Comparison of ENCODE assay signal across 39 cellular contexts in the genomic region with DNA sequence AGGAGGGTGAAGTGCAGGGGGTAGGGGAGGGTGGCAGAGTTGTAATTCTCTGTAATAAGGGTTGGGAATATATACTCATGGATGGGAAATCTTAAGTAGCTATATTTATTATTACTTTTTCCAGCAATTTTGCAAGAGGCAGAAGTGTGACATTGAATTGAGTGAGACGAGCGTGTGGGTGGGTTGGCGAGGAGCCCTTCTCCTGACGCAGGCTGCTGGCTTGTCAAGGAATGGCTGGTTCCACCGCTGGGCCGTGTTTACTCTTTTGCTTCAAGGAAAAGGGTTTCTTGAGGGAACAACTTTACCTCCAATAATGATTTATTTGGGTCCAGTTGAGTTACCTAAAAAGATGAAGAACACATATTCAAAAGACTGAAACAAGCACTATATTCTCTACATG. TPM values are rescaled to one million over a fixed set of nuclear protein-coding genes. Genes with fewer than 3 reads are reported as not detected.
"Had no signal": no experiment of that assay in that cellular context is flagged by ENCODE, and none has a peak within 500 bp of the region (broad histone marks: within the 10 kb centered on the region; RNA-seq: fewer than 3 reads in every experiment).

No MANE protein-coding gene starts in this region.

- H3K4me3 Mint-ChIP-seq: activated naive CD4-positive, alpha-beta T cell treated with anti-CD3 and anti-CD28 coated beads for 36 hours; activated naive CD4-positive, alpha-beta T cell treated with anti-CD3 and anti-CD28 coated beads, Interleukin-2, amount 10 ng/mL, durations not matched to agents 7 days and 5 days; activated naive CD4-positive, alpha-beta T cell treated with anti-CD3 and anti-CD28 coated beads, Interleukin-2, amount 50 U/mL, for 24 hours; activated naive CD8-positive, alpha-beta T cell; activated naive CD8-positive, alpha-beta T cell treated with anti-CD3 and anti-CD28 coated beads for 36 hours; activated naive CD8-positive, alpha-beta T cell treated with anti-CD3 and anti-CD28 coated beads, Interleukin-2, amount 10 ng/mL, durations not matched to agents 7 days and 5 days; activated naive CD8-positive, alpha-beta T cell treated with anti-CD3 and anti-CD28 coated beads, Interleukin-2, amount 50 U/mL, for 24 hours; activated T-cell treated with anti-CD3 and anti-CD28 coated beads, Interleukin-2, amount 50 U/mL, for 24 hours; activated T-cell treated with anti-CD3 and anti-CD28 coated beads, Interleukin-2, amount 50 U/mL, for 4 hours; activated T-cell treated with anti-CD3 and anti-CD28 coated beads, Interleukin-2, amount 50 U/mL, for 72 hours; activated T-helper 1 cell treated with anti-CD3 and anti-CD28 coated beads, Interleukin-12 subunit alpha, Interleukin-12 subunit beta, Interleukin-2, Interleukin-4 antibody, amounts not matched to agents 30 ng/mL and 10 ng/mL and 1 ng/mL, durations not matched to agents 14 hours and 24 hours and 36 hours; activated T-helper 17 cell treated with anti-CD3 and anti-CD28 coated beads, Interleukin-2, amount 50 U/mL, for 72 hours; brain; central memory CD8-positive, alpha-beta T cell had no signal

- H3K4me1 ChIP-seq: adrenal gland, ascending aorta, body of pancreas, breast epithelium had no signal

- H3K36me3 ChIP-seq: adrenal gland, brain microvascular endothelial cell, breast epithelium had no signal

- FAIRE-seq: astrocyte, bronchial epithelial cell had no signal

- H3K4me1 Mint-ChIP-seq: activated naive CD4-positive, alpha-beta T cell treated with anti-CD3 and anti-CD28 coated beads, Interleukin-2, amount 10 ng/mL, durations not matched to agents 7 days and 5 days; activated naive CD4-positive, alpha-beta T cell treated with anti-CD3 and anti-CD28 coated beads, Interleukin-2, amount 50 U/mL, for 24 hours; activated naive CD8-positive, alpha-beta T cell treated with anti-CD3 and anti-CD28 coated beads for 36 hours; activated naive CD8-positive, alpha-beta T cell treated with anti-CD3 and anti-CD28 coated beads, Interleukin-2, amount 50 U/mL, for 24 hours; activated T-helper 17 cell treated with anti-CD3 and anti-CD28 coated beads, Interleukin-2, amount 50 U/mL, for 72 hours; brain; central memory CD8-positive, alpha-beta T cell had no signal

- ATAC-seq: activated naive CD4-positive, alpha-beta T cell treated with anti-CD3 and anti-CD28 coated beads, Interleukin-2, amount 50 U/mL, for 72 hours; activated naive CD8-positive, alpha-beta T cell treated with anti-CD3 and anti-CD28 coated beads, Interleukin-2, amount 50 U/mL, for 24 hours; activated T-cell treated with anti-CD3 and anti-CD28 coated beads, Interleukin-2, amount 50 U/mL, for 4 hours; activated T-cell treated with anti-CD3 and anti-CD28 coated beads, Interleukin-2, amount 50 U/mL, for 72 hours; activated T-helper 17 cell treated with anti-CD3 and anti-CD28 coated beads, Interleukin-2, amount 50 U/mL, for 72 hours; body of pancreas had no signal

- H3K4me3 ChIP-seq: adrenal gland, ascending aorta, body of pancreas, breast epithelium, cardiac muscle cell had no signal

- DNase-seq: activated effector memory CD4-positive, alpha-beta T cell treated with anti-CD3 and anti-CD28 coated beads, Interleukin-2, amount 50 U/mL, for 16 hours; activated effector memory CD4-positive, alpha-beta T cell treated with Interleukin-2 at 50 U/mL for 16 hours; activated gamma-delta T cell; activated gamma-delta T cell treated with Interleukin-2 at 50 U/mL for 16 hours; activated naive CD4-positive, alpha-beta T cell; activated naive CD4-positive, alpha-beta T cell treated with anti-CD3 and anti-CD28 coated beads for 36 hours; activated naive CD4-positive, alpha-beta T cell treated with anti-CD3 and anti-CD28 coated beads, Interleukin-2, amount 10 ng/mL, durations not matched to agents 7 days and 5 days; activated naive CD4-positive, alpha-beta T cell treated with anti-CD3 and anti-CD28 coated beads, Interleukin-2, amount 50 U/mL, for 16 hours; activated naive CD4-positive, alpha-beta T cell treated with Interleukin-2 at 50 U/mL for 16 hours; activated naive CD8-positive, alpha-beta T cell treated with anti-CD3 and anti-CD28 coated beads for 36 hours; activated naive CD8-positive, alpha-beta T cell treated with anti-CD3 and anti-CD28 coated beads, Interleukin-2, amount 10 ng/mL, durations not matched to agents 7 days and 5 days; activated naive CD8-positive, alpha-beta T cell treated with anti-CD3 and anti-CD28 coated beads, Interleukin-2, amount 50 U/mL, for 24 hours; activated T-cell treated with anti-CD3 and anti-CD28 coated beads, Interleukin-2, amount 50 U/mL, for 1 hour; activated T-cell treated with anti-CD3 and anti-CD28 coated beads, Interleukin-2, amount 50 U/mL, for 24 hours; activated T-cell treated with anti-CD3 and anti-CD28 coated beads, Interleukin-2, amount 50 U/mL, for 4 hours; activated T-cell treated with anti-CD3 and anti-CD28 coated beads, Interleukin-2, amount 50 U/mL, for 48 hours; activated T-cell treated with anti-CD3 and anti-CD28 coated beads, Interleukin-2, amount 50 U/mL, for 72 hours; adrenal gland; amniotic stem cell; aorta; body of pancreas; brain microvascular endothelial cell; central memory CD4-positive, alpha-beta T cell had no signal

- H3K27me3 ChIP-seq: adrenal gland, ascending aorta, body of pancreas, brain microvascular endothelial cell, breast epithelium, cardiac muscle cell had no signal

- H3K9me3 ChIP-seq: adrenal gland, ascending aorta, body of pancreas, breast epithelium had no signal

- H3K27me3 Mint-ChIP-seq: activated naive CD4-positive, alpha-beta T cell treated with anti-CD3 and anti-CD28 coated beads, Interleukin-2, amount 10 ng/mL, durations not matched to agents 7 days and 5 days; activated naive CD4-positive, alpha-beta T cell treated with anti-CD3 and anti-CD28 coated beads, Interleukin-2, amount 50 U/mL, for 24 hours; activated naive CD8-positive, alpha-beta T cell; activated naive CD8-positive, alpha-beta T cell treated with anti-CD3 and anti-CD28 coated beads for 36 hours; activated naive CD8-positive, alpha-beta T cell treated with anti-CD3 and anti-CD28 coated beads, Interleukin-2, amount 10 ng/mL, durations not matched to agents 7 days and 5 days; activated naive CD8-positive, alpha-beta T cell treated with anti-CD3 and anti-CD28 coated beads, Interleukin-2, amount 50 U/mL, for 24 hours; activated T-cell treated with anti-CD3 and anti-CD28 coated beads, Interleukin-2, amount 50 U/mL, for 24 hours; activated T-helper 17 cell treated with anti-CD3 and anti-CD28 coated beads, Interleukin-2, amount 50 U/mL, for 72 hours; central memory CD8-positive, alpha-beta T cell had no signal

- H3K27ac Mint-ChIP-seq: activated naive CD4-positive, alpha-beta T cell treated with anti-CD3 and anti-CD28 coated beads for 36 hours; activated naive CD4-positive, alpha-beta T cell treated with anti-CD3 and anti-CD28 coated beads, Interleukin-2, amount 10 ng/mL, durations not matched to agents 7 days and 5 days; activated naive CD4-positive, alpha-beta T cell treated with anti-CD3 and anti-CD28 coated beads, Interleukin-2, amount 50 U/mL, for 24 hours; activated naive CD4-positive, alpha-beta T cell treated with anti-CD3 and anti-CD28 coated beads, Interleukin-2, amount 50 U/mL, for 72 hours; activated naive CD8-positive, alpha-beta T cell; activated naive CD8-positive, alpha-beta T cell treated with anti-CD3 and anti-CD28 coated beads for 36 hours; activated naive CD8-positive, alpha-beta T cell treated with anti-CD3 and anti-CD28 coated beads, Interleukin-2, amount 10 ng/mL, durations not matched to agents 7 days and 5 days; activated naive CD8-positive, alpha-beta T cell treated with anti-CD3 and anti-CD28 coated beads, Interleukin-2, amount 50 U/mL, for 24 hours; activated T-cell treated with anti-CD3 and anti-CD28 coated beads, Interleukin-2, amount 50 U/mL, for 24 hours; activated T-cell treated with anti-CD3 and anti-CD28 coated beads, Interleukin-2, amount 50 U/mL, for 72 hours; activated T-helper 1 cell treated with anti-CD3 and anti-CD28 coated beads, Interleukin-12 subunit alpha, Interleukin-12 subunit beta, Interleukin-2, Interleukin-4 antibody, amounts not matched to agents 30 ng/mL and 10 ng/mL and 1 ng/mL, durations not matched to agents 14 hours and 24 hours and 36 hours; activated T-helper 17 cell treated with anti-CD3 and anti-CD28 coated beads, Interleukin-2, amount 50 U/mL, for 72 hours; activated T-helper 2 cell treated with anti-CD3 and anti-CD28 coated beads, Interferon-gamma antibody, Interleukin-2, Interleukin-4, amounts not matched to agents 10 μg/mL and 5 μg/mL and 100 μg/mL, durations not matched to agents 14 hours and 24 hours and 36 hours; brain had no signal

- H3K27ac ChIP-seq: adrenal gland, ascending aorta, body of pancreas, brain microvascular endothelial cell, breast epithelium, cardiac muscle cell had no signal

RNA-seq across cellular contexts. Expression of a gene that starts 17.9 kb away (rescaled TPM):
- total RNA-seq: activated naive CD4-positive, alpha-beta T cell treated with anti-CD3 and anti-CD28 coated beads, Interleukin-2, amount 50 U/mL, for 72 hours; activated naive CD8-positive, alpha-beta T cell treated with anti-CD3 and anti-CD28 coated beads, Interleukin-2, amount 10 ng/mL, durations not matched to agents 7 days and 5 days; activated T-cell treated with anti-CD3 and anti-CD28 coated beads, Interleukin-2, amount 50 U/mL, for 4 hours; activated T-cell treated with anti-CD3 and anti-CD28 coated beads, Interleukin-2, amount 50 U/mL, for 72 hours; activated T-helper 1 cell treated with anti-CD3 and anti-CD28 coated beads, Interleukin-12 subunit alpha, Interleukin-12 subunit beta, Interleukin-2, Interleukin-4 antibody, amounts not matched to agents 30 ng/mL and 10 ng/mL and 1 ng/mL, durations not matched to agents 14 hours and 24 hours and 36 hours; activated T-helper 17 cell treated with anti-CD3 and anti-CD28 coated beads, Interleukin-2, amount 50 U/mL, for 72 hours; activated T-helper 2 cell treated with anti-CD3 and anti-CD28 coated beads, Interferon-gamma antibody, Interleukin-2, Interleukin-4, amounts not matched to agents 10 μg/mL and 5 μg/mL and 100 μg/mL, durations not matched to agents 14 hours and 24 hours and 36 hours; adrenal gland; aorta; ascending aorta; astrocyte; body of pancreas; cerebellum; chondrocyte had no signal
- polyA plus RNA-seq: adipose tissue, cardiac muscle cell had no signal
